Comparison of ENCODE assay signal across 14 cellular contexts in the genomic region with DNA sequence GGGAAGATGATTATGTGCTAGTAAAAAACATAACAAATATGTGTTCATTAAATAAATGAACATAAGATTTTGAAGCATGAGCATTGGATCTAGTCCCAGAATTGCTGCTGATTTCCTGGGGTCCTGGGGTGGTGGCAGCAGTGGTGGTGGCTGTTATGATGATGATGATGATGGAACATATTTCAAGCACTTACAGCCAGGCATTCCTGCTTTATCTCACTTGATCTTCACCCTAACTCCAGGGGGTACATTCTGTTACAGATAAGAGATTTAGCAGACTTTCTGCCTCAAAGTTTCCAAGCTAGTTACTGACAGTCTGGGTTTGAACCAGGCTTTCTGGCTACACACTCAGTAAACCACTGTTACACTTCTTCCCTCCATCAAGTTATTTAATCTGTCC. TPM values are rescaled to one million over a fixed set of nuclear protein-coding genes. Genes with fewer than 3 reads are reported as not detected.
A peak's percentile ranks its signal among the peaks of the same experiment; 100 is the strongest.
DNase-seq lines count a peak whose midpoint lies in the region; ATAC-seq, FAIRE-seq and TF ChIP-seq lines count a peak whose summit lies in the region.
"Had no signal": no experiment of that assay in that cellular context is flagged by ENCODE, and none has a peak within 500 bp of the region (broad histone marks: within the 10 kb centered on the region; RNA-seq: fewer than 3 reads in every experiment).

No MANE protein-coding gene starts in this region.

- peak overlapping the region; percentile 44; the same call in 1 of the 2 replicates for H3K9ac ChIP-seq in MM.1S (ENCODE audit: low read length)
- no peak overlapping the region for H3K9ac ChIP-seq in K562 (ENCODE audit: insufficient read depth in 1 of 2, low read depth in 2 of 2, low read length in 2 of 2)

- no peaks in the 10 kb centered on the region for H3K9me3 ChIP-seq in CD8-positive, alpha-beta memory T cell (ENCODE audit: low read length)
- H3K9me3 ChIP-seq in MM.1S (replicated peaks; ENCODE audit: insufficient read depth, low read length) (no peaks in the 10 kb centered on the region), K562 (replicated peaks; ENCODE audit: control insufficient read depth, insufficient read depth, low read depth, low read length) (no peaks in the 10 kb centered on the region), gastroesophageal sphincter (no peaks in the 10 kb centered on the region)

- H2AFZ ChIP-seq in MM.1S (ENCODE audit: low read length) (no peak overlapping the region), K562 (ENCODE audit: low read depth, low read length) (no peak overlapping the region)

- H3K36me3 Mint-ChIP-seq in CD8-positive, alpha-beta memory T cell: peaks cover 5 to 70% (median 13%) of the 10 kb centered on the region in 3 donors
- peaks cover 17% of the 10 kb centered on the region for H3K36me3 Mint-ChIP-seq in natural killer cell treated with Interleukin-12 subunit alpha and Interleukin-12 subunit beta and Interleukin-15 and Interleukin-18, amount 100 ng/mL, for 72 hours

- peaks cover 36% of the 10 kb centered on the region for H3F3A ChIP-seq in MM.1S (ENCODE audit: insufficient read depth, low read length)

- H3K27ac Mint-ChIP-seq in CD8-positive, alpha-beta memory T cell: peak overlapping the region; percentile 1 to 94 (median 32)
- peak overlapping the region; percentile 19 to 73 for H3K27ac Mint-ChIP-seq in natural killer cell treated with Interleukin-12 subunit alpha and Interleukin-12 subunit beta and Interleukin-15 and Interleukin-18, amount 100 ng/mL, for 72 hours

- H3K36me3 ChIP-seq in CD8-positive, alpha-beta memory T cell (ENCODE audit: insufficient read depth, low read length): peaks cover 30% of the 10 kb centered on the region
- H3K36me3 ChIP-seq in MM.1S (replicated peaks; ENCODE audit: insufficient read depth, low read length) (no peaks in the 10 kb centered on the region), K562 (ENCODE audit: control insufficient read depth, insufficient read depth, low read length) (peaks cover 89% of the 10 kb centered on the region), gastroesophageal sphincter (peaks cover 0 to 85% of the 10 kb centered on the region in 2 donors)

- intact Hi-C loops in K562 (cut with micrococcal nuclease): no loop called here

- H3K4me3 Mint-ChIP-seq in CD8-positive, alpha-beta memory T cell: peak overlapping the region in 1 of 7 donors; percentile 31
- no peak overlapping the region for H3K4me3 Mint-ChIP-seq in natural killer cell treated with Interleukin-12 subunit alpha and Interleukin-12 subunit beta and Interleukin-15 and Interleukin-18, amount 100 ng/mL, for 72 hours

- CTCF ChIA-PET in CD8-positive, alpha-beta memory T cell (lab: Charles Lee): interaction anchor here (1.2 kb wide), 2 partner anchors 44 to 182 kb away, joined by 3 to 5 read pairs; partner anchors contain the start of genes CBL and VPS11
- CTCF ChIA-PET in K562 (lab: Yijun Ruan, JAX; ENCODE audit: low intra/inter-chr PET ratio): no interaction called here

- no peak overlapping the region for H3K27ac ChIP-seq in CD8-positive, alpha-beta memory T cell (ENCODE audit: low read depth, low read length)
- H3K27ac ChIP-seq in MM.1S (ENCODE audit: low read length) (peak overlapping the region; percentile 92; the same call in 1 of the 2 replicates), K562 (ENCODE audit: extremely low read depth, low read depth, low read length) (no peak overlapping the region; the same call in 2 of the 3 replicates), gastroesophageal sphincter (peak overlapping the region in 1 of 4 donors; percentile 41)

- TF ChIP-seq CTCF in MM.1S (IDR thresholded peaks at IDR 0.05; ENCODE audit: low read length) (no peak), K562 (IDR thresholded peaks at IDR 0.05 in 2 of 3, conservative IDR thresholded peaks at IDR 0.05 in 1 of 3; ENCODE audit: insufficient read depth in 2 of 3, low read depth in 1 of 3, low read length in 3 of 3) (no peak), gastroesophageal sphincter (IDR thresholded peaks at IDR 0.05) (no peak)

- POLR2A ChIA-PET in CD8-positive, alpha-beta memory T cell (lab: Charles Lee): no interaction called here
- POLR2A ChIA-PET in K562 (lab: Yijun Ruan, JAX): interaction anchor here (0.6 to 5.2 kb wide), 8 partner anchors 9 to 71 kb away, joined by 3 to 33 read pairs (median 7); partner anchors contain the start of gene HYOU1

- peak overlapping the region; percentile 51 for H3K4me2 ChIP-seq in MM.1S (ENCODE audit: low read depth, low read length)
- no peak overlapping the region; the same call in 1 of the 2 replicates for H3K4me2 ChIP-seq in K562 (ENCODE audit: insufficient read depth, low read length)

- no peaks in the 10 kb centered on the region for H3K9me3 Mint-ChIP-seq in CD8-positive, alpha-beta memory T cell
- H3K9me3 Mint-ChIP-seq in natural killer cell treated with Interleukin-12 subunit alpha and Interleukin-12 subunit beta and Interleukin-15 and Interleukin-18, amount 100 ng/mL, for 72 hours: no peaks in the 10 kb centered on the region

- no TSS peak for BruUV-seq in K562 (replicated peaks; lab: Mats Ljungman, UMichigan)

- no peaks in the 10 kb centered on the region for H3K27me3 Mint-ChIP-seq in CD8-positive, alpha-beta memory T cell
- H3K27me3 Mint-ChIP-seq in natural killer cell treated with Interleukin-12 subunit alpha and Interleukin-12 subunit beta and Interleukin-15 and Interleukin-18, amount 100 ng/mL, for 72 hours: no peaks in the 10 kb centered on the region

- H3K4me3 ChIP-seq in CD8-positive, alpha-beta memory T cell (ENCODE audit: low read length): no peak overlapping the region
- H3K4me3 ChIP-seq in MM.1S (ENCODE audit: low read length) (peak overlapping the region; percentile 2; the same call in 1 of the 2 replicates), K562 (no peak overlapping the region), gastroesophageal sphincter (no peak overlapping the region)

- H3K27me3 ChIP-seq in CD8-positive, alpha-beta memory T cell (ENCODE audit: insufficient read depth, low read length, poor library complexity, severe bottlenecking): no peaks in the 10 kb centered on the region
- H3K27me3 ChIP-seq in MM.1S (replicated peaks; ENCODE audit: insufficient read depth, low read length) (no peaks in the 10 kb centered on the region), K562 (ENCODE audit: control insufficient read depth in 2 of 2, insufficient read depth in 2 of 2, low read length in 2 of 2) (no peaks in the 10 kb centered on the region), gastroesophageal sphincter (no peaks in the 10 kb centered on the region)

- DNase-seq in CD8-positive, alpha-beta memory T cell: no peak
- no peak for DNase-seq in MM.1S
- peak in 2 of 4 experiments; percentile 13 to 36 for DNase-seq in K562 (ENCODE audit: extremely low read depth in 1 of 4, low spot score in 3 of 4)
- DNase-seq in natural killer cell treated with Interleukin-12 subunit alpha and Interleukin-12 subunit beta and Interleukin-15 and Interleukin-18, amount 100 ng/mL, for 72 hours (ENCODE audit: low spot score): no peak
- DNase-seq in NCI-H526 (lab: John Stamatoyannopoulos, UW): no peak
- no peak for DNase-seq in activated CD4-positive, CD25-positive, alpha-beta regulatory T cell treated with anti-CD3 and anti-CD28 coated beads, Interleukin-2, amount 50 U/mL, for 72 hours
- DNase-seq in NCI-H510A (lab: John Stamatoyannopoulos, UW): no peak
- DNase-seq: KBM-7, NCI-H187 treated with DMSO at 0.1 percent for 48 hours, NCI-H774, nucleus accumbens, RPMI8226 had no signal

- no peak for TF ChIP-seq RAD21 in K562 (CRISPR knock-in tag; conservative IDR thresholded peaks at IDR 0.05 in 1 of 2, IDR thresholded peaks at IDR 0.05 in 1 of 2)

- ATAC-seq in K562 (no peak), gastroesophageal sphincter (no peak)
- ATAC-seq in natural killer cell treated with Interleukin-12 subunit alpha and Interleukin-12 subunit beta and Interleukin-15 and Interleukin-18, amount 100 ng/mL, for 72 hours: no peak

- TF ChIP-seq POLR2A in K562 (conservative IDR thresholded peaks at IDR 0.05) (no peak), gastroesophageal sphincter (IDR thresholded peaks at IDR 0.05) (no peak)

- H3K9me1 ChIP-seq in K562 (ENCODE audit: control insufficient read depth, insufficient read depth, low read length): no peaks in the 10 kb centered on the region

- H4K20me1 ChIP-seq in MM.1S (ENCODE audit: insufficient read depth, low read length): 0 out of 2 replicates have a peak, but pooled peaks cover 3% of the 10 kb centered on the region
- H4K20me1 ChIP-seq in K562 (replicated peaks; ENCODE audit: control insufficient read depth, insufficient read depth, low read length): peaks cover 19% of the 10 kb centered on the region

- no peaks in the 10 kb centered on the region for H3K9me2 ChIP-seq in MM.1S (replicated peaks; ENCODE audit: insufficient read depth, low read length)

- in situ Hi-C loops in K562 (cut with MboI): no loop called here

- H3K79me2 ChIP-seq in MM.1S (ENCODE audit: low read length): peaks cover 92% of the 10 kb centered on the region
- peaks cover 61% of the 10 kb centered on the region for H3K79me2 ChIP-seq in K562 (ENCODE audit: control insufficient read depth, insufficient read depth, low read length)

- H3K4me1 ChIP-seq in CD8-positive, alpha-beta memory T cell (ENCODE audit: insufficient read depth, low read length): peaks cover 34% of the 10 kb centered on the region
- H3K4me1 ChIP-seq in MM.1S (ENCODE audit: low read length) (peaks cover 54% of the 10 kb centered on the region), K562 (replicated peaks in 1 of 2; ENCODE audit: control insufficient read depth in 2 of 2, insufficient read depth in 2 of 2, low read length in 2 of 2) (peaks cover 37 to 42% of the 10 kb centered on the region in 2 experiments), gastroesophageal sphincter (peaks cover 3 to 51% (median 11%) of the 10 kb centered on the region in 3 donors)

- FAIRE-seq in K562 (lab: Jason Lieb, UNC): no peak
- FAIRE-seq: H54 had no signal

- TF ChIP-seq EP300 in K562 (IDR thresholded peaks at IDR 0.05; ENCODE audit: low read length) (no peak), gastroesophageal sphincter (IDR thresholded peaks at IDR 0.05) (no peak)

- H3K4me1 Mint-ChIP-seq in CD8-positive, alpha-beta memory T cell: peaks cover 34 to 54% (median 48%) of the 10 kb centered on the region in 3 donors
- H3K4me1 Mint-ChIP-seq in natural killer cell treated with Interleukin-12 subunit alpha and Interleukin-12 subunit beta and Interleukin-15 and Interleukin-18, amount 100 ng/mL, for 72 hours (ENCODE audit: low read depth in 2 of 2): peaks cover 26 to 28% of the 10 kb centered on the region in 2 donors

RNA-seq across cellular contexts. Expression of gene TRAPPC4, which starts 5.2 kb away (rescaled TPM):
- 100 to 1,000 TPM; 154 TPM for total RNA-seq in CD8-positive, alpha-beta memory T cell
- 125 TPM for polyA plus RNA-seq in CD8-positive, alpha-beta memory T cell
- total RNA-seq in K562 (2011; cell fraction: chromatin; rRNA removed; ENCODE audit: low replicate concordance): 76.0 and 138 TPM in 2 replicates
- total RNA-seq in K562 (2011; cell fraction: nucleolus; rRNA removed): 134 and 149 TPM in 2 replicates
- 122 and 136 TPM in 2 replicates for total RNA-seq in K562 (2011; cell fraction: nucleoplasm; rRNA removed)
- total RNA-seq in K562 (2014; rRNA removed) (132 and 142 TPM in 2 replicates), K562 (2014; rRNA removed; fragmentation: Illumina TruSeq; extraction: Trizol) (142 and 147 TPM in 2 replicates), K562 (2015; rRNA removed; fragmentation: Illumina TruSeq; extraction: Trizol) (137 and 139 TPM in 2 replicates), K562 (2021) (139 TPM in 2 replicates), gastroesophageal sphincter (10 to 100 TPM; 44.4 to 69.0 (median 52.1) TPM)
- polyA plus RNA-seq in K562 (2011; rRNA removed) (205 and 232 TPM in 2 replicates), K562 (2014; fragmentation: Illumina TruSeq; extraction: Trizol) (121 and 127 TPM in 2 replicates), K562 (2014; fragmentation: Nextera tagmentation; extraction: Ambion mirVana) (100 to 1,000 TPM; 455 to 524 TPM), K562 (2014; rRNA removed) (152 and 159 TPM in 2 replicates)
- polyA plus RNA-seq in K562 (2011; cell fraction: cytosol; rRNA removed): 349 and 363 TPM in 2 replicates
- polyA plus RNA-seq in K562 (2011; cell fraction: nucleus; rRNA removed): 108 and 126 TPM in 2 replicates
- polyA plus RNA-seq in K562 (2012): 139 and 188 TPM in 2 replicates
- 121 and 192 TPM in 2 replicates for polyA minus RNA-seq in K562 (2011; rRNA and poly(A)+ RNA removed)
- 33.1 and 51.2 TPM in 2 replicates for polyA minus RNA-seq in K562 (2011; cell fraction: cytosol; rRNA and poly(A)+ RNA removed)
- polyA minus RNA-seq in K562 (2011; cell fraction: nucleus; rRNA and poly(A)+ RNA removed): 44.2 and 59.3 TPM in 2 replicates
- 10 to 100 TPM; 76.3 to 82.3 TPM for total RNA-seq in natural killer cell treated with Interleukin-12 subunit alpha and Interleukin-12 subunit beta and Interleukin-15 and Interleukin-18, amount 100 ng/mL, for 72 hours

RNA-seq across cellular contexts. Expression of gene RPS25, which starts 5.6 kb away (rescaled TPM):
- 1,000 to 10,000 TPM; 1,415 to 1,447 TPM for total RNA-seq in CD8-positive, alpha-beta memory T cell
- 4,526 TPM for polyA plus RNA-seq in CD8-positive, alpha-beta memory T cell
- total RNA-seq in K562 (2011; cell fraction: chromatin; rRNA removed; ENCODE audit: low replicate concordance): 136 and 201 TPM in 2 replicates
- 166 and 168 TPM in 2 replicates for total RNA-seq in K562 (2011; cell fraction: nucleolus; rRNA removed)
- total RNA-seq in K562 (2011; cell fraction: nucleoplasm; rRNA removed): 272 and 420 TPM in 2 replicates
- 1,122 and 1,723 TPM in 2 replicates for total RNA-seq in K562 (2014; rRNA removed)
- total RNA-seq in K562 (2014; rRNA removed; fragmentation: Illumina TruSeq; extraction: Trizol): 2,419 and 2,437 TPM in 2 replicates
- 2,472 and 2,755 TPM in 2 replicates for total RNA-seq in K562 (2015; rRNA removed; fragmentation: Illumina TruSeq; extraction: Trizol)
- 1,553 and 1,702 TPM in 2 replicates for total RNA-seq in K562 (2021)
- polyA plus RNA-seq in K562 (2011; rRNA removed): 1,393 and 1,573 TPM in 2 replicates
- 686 and 1,751 TPM in 2 replicates for polyA plus RNA-seq in K562 (2011; cell fraction: cytosol; rRNA removed)
- 283 and 578 TPM in 2 replicates for polyA plus RNA-seq in K562 (2011; cell fraction: nucleus; rRNA removed)
- polyA plus RNA-seq in K562 (2012): 1,761 and 1,841 TPM in 2 replicates
- polyA plus RNA-seq in K562 (2014; fragmentation: Illumina TruSeq; extraction: Trizol): 2,166 and 3,143 TPM in 2 replicates
- polyA plus RNA-seq in K562 (2014; fragmentation: Nextera tagmentation; extraction: Ambion mirVana): 1,000 to 10,000 TPM; 2,471 to 2,886 TPM
- polyA plus RNA-seq in K562 (2014; rRNA removed): 2,239 and 5,486 TPM in 2 replicates
- polyA minus RNA-seq in K562 (2011; rRNA and poly(A)+ RNA removed): 428 and 580 TPM in 2 replicates
- 641 and 694 TPM in 2 replicates for polyA minus RNA-seq in K562 (2011; cell fraction: cytosol; rRNA and poly(A)+ RNA removed)
- 60.3 and 141 TPM in 2 replicates for polyA minus RNA-seq in K562 (2011; cell fraction: nucleus; rRNA and poly(A)+ RNA removed)
- 100 to 1,000 TPM; 711 to 875 TPM for total RNA-seq in natural killer cell treated with Interleukin-12 subunit alpha and Interleukin-12 subunit beta and Interleukin-15 and Interleukin-18, amount 100 ng/mL, for 72 hours
- total RNA-seq in gastroesophageal sphincter: 1,000 to 10,000 TPM; 1,381 to 2,808 (median 2,000) TPM

RNA-seq across cellular contexts. Expression of gene SLC37A4, which starts 6.9 kb away (rescaled TPM):
- total RNA-seq in CD8-positive, alpha-beta memory T cell: 10 to 100 TPM; 22.7 to 28.5 TPM
- polyA plus RNA-seq in CD8-positive, alpha-beta memory T cell: 11.3 TPM
- total RNA-seq in K562 (2011; cell fraction: chromatin; rRNA removed; ENCODE audit: low replicate concordance): 93.5 and 200 TPM in 2 replicates
- total RNA-seq in K562 (2011; cell fraction: nucleolus; rRNA removed): 179 and 193 TPM in 2 replicates
- 133 and 149 TPM in 2 replicates for total RNA-seq in K562 (2011; cell fraction: nucleoplasm; rRNA removed)
- total RNA-seq in K562 (2014; rRNA removed): 27.9 and 34.1 TPM in 2 replicates
- total RNA-seq in K562 (2014; rRNA removed; fragmentation: Illumina TruSeq; extraction: Trizol): 34.5 and 35.7 TPM in 2 replicates
- total RNA-seq in K562 (2015; rRNA removed; fragmentation: Illumina TruSeq; extraction: Trizol): 27.9 and 28.2 TPM in 2 replicates
- total RNA-seq in K562 (2021): 48.8 and 49.8 TPM in 2 replicates
- 73.9 and 87.9 TPM in 2 replicates for polyA plus RNA-seq in K562 (2011; rRNA removed)
- polyA plus RNA-seq in K562 (2011; cell fraction: cytosol; rRNA removed): 125 and 133 TPM in 2 replicates
- 272 and 287 TPM in 2 replicates for polyA plus RNA-seq in K562 (2011; cell fraction: nucleus; rRNA removed)
- 36.4 and 40.1 TPM in 2 replicates for polyA plus RNA-seq in K562 (2012)
- polyA plus RNA-seq in K562 (2014; fragmentation: Illumina TruSeq; extraction: Trizol): 54.6 and 55.2 TPM in 2 replicates
- polyA plus RNA-seq in K562 (2014; fragmentation: Nextera tagmentation; extraction: Ambion mirVana): 10 to 100 TPM; 24.7 to 40.7 TPM
- 54.6 and 55.0 TPM in 2 replicates for polyA plus RNA-seq in K562 (2014; rRNA removed)
- polyA minus RNA-seq in K562 (2011; rRNA and poly(A)+ RNA removed): 95.1 and 110 TPM in 2 replicates
- polyA minus RNA-seq in K562 (2011; cell fraction: cytosol; rRNA and poly(A)+ RNA removed): 31.7 and 35.4 TPM in 2 replicates
- polyA minus RNA-seq in K562 (2011; cell fraction: nucleus; rRNA and poly(A)+ RNA removed): 44.6 and 66.4 TPM in 2 replicates
- 10 to 100 TPM; 20.3 to 32.6 TPM for total RNA-seq in natural killer cell treated with Interleukin-12 subunit alpha and Interleukin-12 subunit beta and Interleukin-15 and Interleukin-18, amount 100 ng/mL, for 72 hours
- total RNA-seq in gastroesophageal sphincter: 10 to 100 TPM; 10.1 to 11.6 (median 11.1) TPM

RNA-seq across cellular contexts. Expression of gene CENATAC, which starts 25.8 kb away (rescaled TPM):
- 10 to 100 TPM; 29.1 to 34.6 TPM for total RNA-seq in CD8-positive, alpha-beta memory T cell
- 10.1 TPM for polyA plus RNA-seq in CD8-positive, alpha-beta memory T cell
- total RNA-seq in K562 (2011; cell fraction: chromatin; rRNA removed; ENCODE audit: low replicate concordance): 107 and 143 TPM in 2 replicates
- 70.5 and 71.8 TPM in 2 replicates for total RNA-seq in K562 (2011; cell fraction: nucleolus; rRNA removed)
- 96.7 and 121 TPM in 2 replicates for total RNA-seq in K562 (2011; cell fraction: nucleoplasm; rRNA removed)
- total RNA-seq in K562 (2014; rRNA removed) (15.3 and 16.0 TPM in 2 replicates), K562 (2014; rRNA removed; fragmentation: Illumina TruSeq; extraction: Trizol) (13.9 and 15.1 TPM in 2 replicates), K562 (2015; rRNA removed; fragmentation: Illumina TruSeq; extraction: Trizol) (16.2 and 16.9 TPM in 2 replicates), K562 (2021) (12.4 and 13.5 TPM in 2 replicates), gastroesophageal sphincter (10 to 100 TPM in 3 of 4 donors, 1 to 10 TPM in 1; 5.8 to 90.3 (median 40.0) TPM)
- polyA plus RNA-seq in K562 (2011; rRNA removed) (13.4 and 13.7 TPM in 2 replicates), K562 (2014; fragmentation: Illumina TruSeq; extraction: Trizol) (8.9 and 9.7 TPM in 2 replicates), K562 (2014; fragmentation: Nextera tagmentation; extraction: Ambion mirVana) (1 to 10 TPM; 2.4 to 4.5 TPM), K562 (2014; rRNA removed) (21.9 and 25.5 TPM in 2 replicates)
- polyA plus RNA-seq in K562 (2011; cell fraction: cytosol; rRNA removed): 3.3 and 3.9 TPM in 2 replicates
- polyA plus RNA-seq in K562 (2011; cell fraction: nucleus; rRNA removed): 35.3 and 40.2 TPM in 2 replicates
- 7.1 and 9.9 TPM in 2 replicates for polyA plus RNA-seq in K562 (2012)
- 20.5 and 20.8 TPM in 2 replicates for polyA minus RNA-seq in K562 (2011; rRNA and poly(A)+ RNA removed)
- 3.7 and 4.3 TPM in 2 replicates for polyA minus RNA-seq in K562 (2011; cell fraction: cytosol; rRNA and poly(A)+ RNA removed)
- 26.1 and 29.3 TPM in 2 replicates for polyA minus RNA-seq in K562 (2011; cell fraction: nucleus; rRNA and poly(A)+ RNA removed)
- total RNA-seq in natural killer cell treated with Interleukin-12 subunit alpha and Interleukin-12 subunit beta and Interleukin-15 and Interleukin-18, amount 100 ng/mL, for 72 hours: 10 to 100 TPM; 53.4 to 97.8 TPM

RNA-seq across cellular contexts. Expression of gene HYOU1, which starts 33.3 kb away (rescaled TPM):
- 100 to 1,000 TPM; 181 TPM for total RNA-seq in CD8-positive, alpha-beta memory T cell
- 33.4 TPM for polyA plus RNA-seq in CD8-positive, alpha-beta memory T cell
- total RNA-seq in K562 (2011; cell fraction: chromatin; rRNA removed; ENCODE audit: low replicate concordance): 358 and 605 TPM in 2 replicates
- total RNA-seq in K562 (2011; cell fraction: nucleolus; rRNA removed): 442 and 449 TPM in 2 replicates
- 467 and 490 TPM in 2 replicates for total RNA-seq in K562 (2011; cell fraction: nucleoplasm; rRNA removed)
- 128 and 132 TPM in 2 replicates for total RNA-seq in K562 (2014; rRNA removed)
- total RNA-seq in K562 (2014; rRNA removed; fragmentation: Illumina TruSeq; extraction: Trizol): 95.2 and 104 TPM in 2 replicates
- total RNA-seq in K562 (2015; rRNA removed; fragmentation: Illumina TruSeq; extraction: Trizol): 124 and 125 TPM in 2 replicates
- 193 and 197 TPM in 2 replicates for total RNA-seq in K562 (2021)
- 159 and 196 TPM in 2 replicates for polyA plus RNA-seq in K562 (2011; rRNA removed)
- polyA plus RNA-seq in K562 (2011; cell fraction: cytosol; rRNA removed): 195 and 205 TPM in 2 replicates
- polyA plus RNA-seq in K562 (2011; cell fraction: nucleus; rRNA removed): 158 and 198 TPM in 2 replicates
- polyA plus RNA-seq in K562 (2012): 135 and 352 TPM in 2 replicates
- 180 and 197 TPM in 2 replicates for polyA plus RNA-seq in K562 (2014; fragmentation: Illumina TruSeq; extraction: Trizol)
- polyA plus RNA-seq in K562 (2014; fragmentation: Nextera tagmentation; extraction: Ambion mirVana): 10 to 100 TPM; 19.5 to 46.2 TPM
- polyA plus RNA-seq in K562 (2014; rRNA removed): 145 and 151 TPM in 2 replicates
- 167 and 177 TPM in 2 replicates for polyA minus RNA-seq in K562 (2011; rRNA and poly(A)+ RNA removed)
- 92.7 and 93.6 TPM in 2 replicates for polyA minus RNA-seq in K562 (2011; cell fraction: cytosol; rRNA and poly(A)+ RNA removed)
- polyA minus RNA-seq in K562 (2011; cell fraction: nucleus; rRNA and poly(A)+ RNA removed): 42.5 and 79.6 TPM in 2 replicates
- 100 to 1,000 TPM; 259 to 333 TPM for total RNA-seq in natural killer cell treated with Interleukin-12 subunit alpha and Interleukin-12 subunit beta and Interleukin-15 and Interleukin-18, amount 100 ng/mL, for 72 hours
- 10 to 100 TPM; 37.8 to 63.0 (median 57.9) TPM for total RNA-seq in gastroesophageal sphincter
